14 cellular contexts compared by ENCODE assay signal in genomic region chr10:47025253-47025539, GRCh38.
DNase-seq lines count a peak whose midpoint lies in the region; ATAC-seq, FAIRE-seq and TF ChIP-seq lines count a peak whose summit lies in the region.
"Had no signal": no experiment of that assay in that cellular context is flagged by ENCODE, and none has a peak within 500 bp of the region (broad histone marks: within the 10 kb centered on the region; RNA-seq: fewer than 3 reads in every experiment).

No MANE protein-coding gene starts in this region.

- H3K4me3 ChIP-seq in HEK293 (ENCODE audit: low read depth, low read length) (no peak overlapping the region), GM12878 (no peak overlapping the region), neuronal stem cell (ENCODE audit: low read length in 2 of 2) (no peak overlapping the region)
- H3K4me3 ChIP-seq: heart right ventricle had no signal

- intact Hi-C loops in GM12878 (cut with micrococcal nuclease; ENCODE audit: unreplicated experiment) = no loop called here

- H2BK12ac ChIP-seq in neuronal stem cell (ENCODE audit: low read length) = no peak overlapping the region

- H3K14ac ChIP-seq in neuronal stem cell (ENCODE audit: low read length) = no peak overlapping the region

- H3K9ac ChIP-seq in GM12878 (ENCODE audit: control insufficient read depth, insufficient read depth, low read length) = no peak overlapping the region
- no peak overlapping the region for H3K9ac ChIP-seq in neuronal stem cell (ENCODE audit: low read depth, low read length, poor library complexity)

- no peaks in the 10 kb centered on the region for H4K20me1 ChIP-seq in GM12878 (ENCODE audit: control insufficient read depth, insufficient read depth)

- in situ Hi-C loops in GM12878 (cut with MboI) = no loop called here

- peak overlapping the region; percentile 17 for H3K18ac ChIP-seq in neuronal stem cell (ENCODE audit: low read length)

- H3K36me3 ChIP-seq in HEK293 (ENCODE audit: control insufficient read depth in 2 of 2, insufficient read depth in 1 of 2, low read length in 2 of 2) (no peaks in the 10 kb centered on the region), GM12878 (ENCODE audit: control insufficient read depth in 2 of 2, insufficient read depth in 2 of 2, low read length in 1 of 2) (no peaks in the 10 kb centered on the region), neuronal stem cell (replicated peaks in 1 of 2; ENCODE audit: control insufficient read depth in 2 of 2, insufficient read depth in 2 of 2, low read length in 2 of 2) (no peaks in the 10 kb centered on the region)
- H3K36me3 ChIP-seq: heart right ventricle had no signal

- no peak overlapping the region for H4K8ac ChIP-seq in neuronal stem cell (ENCODE audit: low read depth, low read length)

- ATAC-seq in GM12878 (peak; percentile 11; the same call in 1 of the 3 replicates), HG03045 (IDR thresholded peaks at IDR 0.05; ENCODE audit: unreplicated experiment) (no peak), GM19452 (IDR thresholded peaks at IDR 0.05; ENCODE audit: unreplicated experiment) (no peak)

- peak overlapping the region; percentile 23 for H2AK5ac ChIP-seq in neuronal stem cell (ENCODE audit: low read depth, low read length)

- H3K79me1 ChIP-seq in neuronal stem cell (ENCODE audit: low read depth, low read length) = peaks cover 3% of the 10 kb centered on the region

- no peak overlapping the region for H2BK120ac ChIP-seq in neuronal stem cell (ENCODE audit: low read depth, low read length)

- no peak overlapping the region for H4K91ac ChIP-seq in neuronal stem cell (ENCODE audit: low read depth, low read length, poor library complexity)

- TF ChIP-seq EP300 in GM12878 (IDR thresholded peaks at IDR 0.05; ENCODE audit: borderline replicate concordance in 1 of 2, control insufficient read depth in 1 of 2, low read depth in 2 of 2, low read length in 2 of 2) = no peak

- H2AFZ ChIP-seq in GM12878 (ENCODE audit: control insufficient read depth, low read depth, low read length) (no peak overlapping the region), neuronal stem cell (ENCODE audit: low read length) (no peak overlapping the region)

- SMC1A ChIA-PET in GM12878 (lab: Charles Lee; ENCODE audit: uncharacterized antibody, unreplicated experiment) = interaction anchor here (0.8 to 3.3 kb wide), 6 partner anchors 12 to 316 kb away, joined by 3 to 20 read pairs (median 5); no protein-coding TSS in a partner anchor

- TF ChIP-seq POLR2A in GM12878 (IDR thresholded peaks at IDR 0.05; ENCODE audit: low read depth, low read length) = no peak

- H3K4ac ChIP-seq in neuronal stem cell (ENCODE audit: low read length) = no peak overlapping the region

- WGBS in GM12878 (ENCODE audit: insufficient coverage, insufficient replicate concordance, low lambda C conversion rate, missing lambda C conversion rate) = 45% methylated on average over 4 of the region's 4 CpGs
- no CpG with 5 or more reads among the region's 4 CpGs for WGBS in neuronal stem cell (ENCODE audit: extremely low coverage in 2 of 2, insufficient read length in 2 of 2, insufficient replicate concordance in 1 of 2), 2 donors

- POLR2A ChIA-PET in HEK293 (lab: Yijun Ruan, JAX) = no interaction called here
- POLR2A ChIA-PET in GM12878 (lab: Charles Lee) = no interaction called here

- DNase-seq in NCI-H82 (lab: John Stamatoyannopoulos, UW) = peak; percentile 34
- no peak for DNase-seq in NCI-H82 treated with DMSO at 0.1 percent for 48 hours (lab: John Stamatoyannopoulos, UW; ENCODE audit: unreplicated experiment)
- no peak for DNase-seq in GM12878 (ENCODE audit: low read depth, low spot score)
- no peak for DNase-seq in neuronal stem cell (ENCODE audit: low spot score)
- no peak for DNase-seq in mucosa of gallbladder (ENCODE audit: low spot score)
- DNase-seq: natural killer cell had no signal

- H3K27me3 ChIP-seq in GM12878 (replicated peaks in 1 of 2; ENCODE audit: control insufficient read depth in 2 of 2, insufficient read depth in 2 of 2, low read length in 1 of 2) (no peaks in the 10 kb centered on the region; a peak in 2 of 4 replicates), neuronal stem cell (ENCODE audit: control insufficient read depth in 3 of 3, insufficient read depth in 3 of 3, low read depth in 1 of 3, low read length in 3 of 3) (peaks cover 0 to 3% (median 2%) of the 10 kb centered on the region in 3 experiments)
- H3K27me3 ChIP-seq: heart right ventricle had no signal

- BruUV-seq in GM12878 (replicated peaks; lab: Mats Ljungman, UMichigan) = no TSS peak

- TF ChIP-seq CTCF in HEK293 (tag by site-specific recombination; IDR thresholded peaks at IDR 0.05) (no peak), GM12878 (IDR thresholded peaks at IDR 0.05 in 2 of 3, conservative IDR thresholded peaks at IDR 0.05 in 1 of 3; ENCODE audit: control insufficient read depth in 2 of 3, extremely low read depth in 1 of 3, insufficient read depth in 1 of 3, low read depth in 3 of 3, low read length in 3 of 3) (no peak)

- CTCF ChIA-PET in HEK293 (lab: Yijun Ruan, JAX) = interaction anchor here (0.6 to 4.3 kb wide), 30 partner anchors 9 to 996 kb away, joined by 3 to 83 read pairs (median 5); partner anchors contain the start of gene GDF10
- CTCF ChIA-PET in GM12878 (lab: Yijun Ruan, JAX) = interaction anchor here (0.7 to 3.1 kb wide), 12 partner anchors 15 to 316 kb away, joined by 3 to 45 read pairs (median 5); no protein-coding TSS in a partner anchor

- H3K4me1 ChIP-seq in HEK293 (ENCODE audit: control insufficient read depth, insufficient read depth, low read length) (no peaks in the 10 kb centered on the region), GM12878 (ENCODE audit: control insufficient read depth, insufficient read depth, low read length) (no peaks in the 10 kb centered on the region), neuronal stem cell (ENCODE audit: control insufficient read depth in 2 of 2, insufficient read depth in 1 of 2, low read depth in 1 of 2, low read length in 2 of 2) (peaks cover 0 to 1% of the 10 kb centered on the region in 2 donors)

- H3K79me2 ChIP-seq in GM12878 (ENCODE audit: control insufficient read depth, insufficient read depth, low read length) = no peaks in the 10 kb centered on the region

- H3K4me2 ChIP-seq in GM12878 (ENCODE audit: control insufficient read depth, insufficient read depth) = no peak overlapping the region
- H3K4me2 ChIP-seq in neuronal stem cell (ENCODE audit: insufficient read depth, low read length, poor library complexity, severe bottlenecking) = no peak overlapping the region

- peak overlapping the region; percentile 35 for H2BK5ac ChIP-seq in neuronal stem cell (ENCODE audit: low read length)

- H2BK15ac ChIP-seq in neuronal stem cell (ENCODE audit: low read length) = no peak overlapping the region

- no peaks in the 10 kb centered on the region for H3K9me3 ChIP-seq in HEK293 (ENCODE audit: control insufficient read depth, insufficient read depth, low read depth, low read length)
- H3K9me3 ChIP-seq in GM12878 (replicated peaks; ENCODE audit: control insufficient read depth, insufficient read depth, low read length) = no peaks in the 10 kb centered on the region
- peaks cover 0 to 7% of the 10 kb centered on the region in 2 donors for H3K9me3 ChIP-seq in neuronal stem cell (replicated peaks in 1 of 2; ENCODE audit: control insufficient read depth in 2 of 2, insufficient read depth in 1 of 2, low read depth in 1 of 2, low read length in 2 of 2)

- H3K27ac ChIP-seq in HEK293 (ENCODE audit: extremely low read depth, low read depth, low read length) = no peak overlapping the region
- H3K27ac ChIP-seq in GM12878 (ENCODE audit: control insufficient read depth, insufficient read depth) = no peak overlapping the region
- H3K27ac ChIP-seq in neuronal stem cell (replicated peaks; ENCODE audit: low read length) = no peak overlapping the region
- H3K27ac ChIP-seq: 22Rv1, C4-2B, RWPE1 had no signal

- H3K23ac ChIP-seq in neuronal stem cell (ENCODE audit: low read depth, low read length, poor library complexity) = no peak overlapping the region

- FAIRE-seq in GM12878 (lab: Jason Lieb, UNC) = no peak
- FAIRE-seq: G401.6 had no signal

- no peak for TF ChIP-seq RAD21 in GM12878 (IDR thresholded peaks at IDR 0.05; ENCODE audit: insufficient read depth, low read depth, low read length)

- RAD21 ChIA-PET in GM12878 (lab: Charles Lee; ENCODE audit: unreplicated experiment) = interaction anchor here (1.4 to 2.3 kb wide), 4 partner anchors 30 to 316 kb away, joined by 4 to 24 read pairs (median 5); no protein-coding TSS in a partner anchor

TF ChIP-seq in HEK293, 187 proteins besides CTCF, POLR2A, EP300 and RAD21:
- TF ChIP-seq INSM2 (tag by site-specific recombination; IDR thresholded peaks at IDR 0.05) (no peak), ZNF768 (tag by site-specific recombination; IDR thresholded peaks at IDR 0.05) (peak; percentile 83; the same call in 1 of the 2 replicates)

TF ChIP-seq in GM12878, 131 proteins besides CTCF, POLR2A, EP300 and RAD21:
- TF ChIP-seq TCF7 (IDR thresholded peaks at IDR 0.05; ENCODE audit: borderline replicate concordance) (no peak), NR2C1 (IDR thresholded peaks at IDR 0.05) (no peak), RELB (IDR thresholded peaks at IDR 0.05; ENCODE audit: low read depth) (no peak), CREM (IDR thresholded peaks at IDR 0.05; ENCODE audit: low read depth) (no peak), E2F4 (IDR thresholded peaks at IDR 0.05; ENCODE audit: low read depth, low read length) (no peak), ZNF207 (IDR thresholded peaks at IDR 0.05; ENCODE audit: borderline replicate concordance) (no peak)
TF ChIP-seq in GM12878: peak in this region for 0.
